Comparison of ENCODE assay signal across 2 cellular contexts in genomic region chr6:104940881-104941693, GRCh38.
TF ChIP-seq lines count a peak whose summit lies in the region.

No MANE protein-coding gene starts in this region.

TF ChIP-seq in PFSK-1, 5 proteins besides CTCF, POLR2A, EP300 and RAD21 (continued from another document):
- peak; percentile 57 to 72; a peak in 3 of 4 replicates for TF ChIP-seq REST (IDR thresholded peaks at IDR 0.05; ENCODE audit: insufficient read depth in 1 of 2, low read depth in 2 of 2, low read length in 2 of 2)
- TF ChIP-seq SIN3A (IDR thresholded peaks at IDR 0.05; ENCODE audit: borderline replicate concordance, insufficient read depth, low read length), result no peak
- TF ChIP-seq POLR2AphosphoS5 (IDR thresholded peaks at IDR 0.05; ENCODE audit: low read depth, low read length), result no peak
- TF ChIP-seq TAF1 (IDR thresholded peaks at IDR 0.05; ENCODE audit: borderline replicate concordance, insufficient read depth, low read length), result no peak

TF ChIP-seq in K562, 482 proteins besides CTCF, POLR2A, EP300 and RAD21 (continued from another document and continues in another):
- TF ChIP-seq MYC (IDR thresholded peaks at IDR 0.05; ENCODE audit: low read depth, low read length), result peak; percentile 43; the same call in 1 of the 2 replicates
- no peak for TF ChIP-seq MYC (CRISPR knock-in tag; IDR thresholded peaks at IDR 0.05; ENCODE audit: borderline replicate concordance, low read depth)
- no peak for TF ChIP-seq FOSL1 (tag; conservative IDR thresholded peaks at IDR 0.05)
- no peak for TF ChIP-seq PHF20 (IDR thresholded peaks at IDR 0.05; ENCODE audit: partially characterized antibody)
- peak; percentile 55 for TF ChIP-seq CXXC5 (CRISPR knock-in tag; IDR thresholded peaks at IDR 0.05)
- no peak for TF ChIP-seq ZNF592 (IDR thresholded peaks at IDR 0.05)
- no peak for TF ChIP-seq ZNF263 (CRISPR knock-in tag; IDR thresholded peaks at IDR 0.05; ENCODE audit: borderline replicate concordance)
- 0 out of 2 replicates have a peak, but pooled peaks have one; percentile 39 for TF ChIP-seq TFAP4 (CRISPR knock-in tag; IDR thresholded peaks at IDR 0.05; ENCODE audit: borderline replicate concordance)
- peak; percentile 29 for TF ChIP-seq TBP (optimal IDR thresholded peaks at IDR 0.05; ENCODE audit: low read depth, low read length)
- 0 out of 2 replicates have a peak, but pooled peaks have one; percentile 31 for TF ChIP-seq ZNF24 (IDR thresholded peaks at IDR 0.05)
- peak; percentile 31 for TF ChIP-seq CTCFL (IDR thresholded peaks at IDR 0.05; ENCODE audit: borderline replicate concordance, insufficient read depth, low read depth, low read length, poor library complexity, severe bottlenecking)
- TF ChIP-seq NR2C2 (CRISPR knock-in tag; IDR thresholded peaks at IDR 0.05), result no peak
- TF ChIP-seq NR2C2 (tag; IDR thresholded peaks at IDR 0.05), result no peak
- no peak for TF ChIP-seq ARID4B (CRISPR knock-in tag; IDR thresholded peaks at IDR 0.05)
- no peak for TF ChIP-seq MLLT1 (IDR thresholded peaks at IDR 0.05)
- TF ChIP-seq NFRKB (IDR thresholded peaks at IDR 0.05; ENCODE audit: low read depth), result no peak
- TF ChIP-seq RCOR1 (IDR thresholded peaks at IDR 0.05; ENCODE audit: borderline replicate concordance in 1 of 2, low read depth in 2 of 2, low read length in 2 of 2), result 0 out of 4 replicates have a peak, but pooled peaks of 1 of the 2 experiments have one; percentile 32
- 0 out of 4 replicates have a peak, but pooled peaks of 1 of the 2 experiments have one; percentile 10 for TF ChIP-seq MAZ (CRISPR knock-in tag; conservative IDR thresholded peaks at IDR 0.05 in 1 of 2, IDR thresholded peaks at IDR 0.05 in 1 of 2)
- TF ChIP-seq POLR3A (IDR thresholded peaks at IDR 0.05; ENCODE audit: borderline replicate concordance, extremely low read depth, insufficient read depth, insufficient read length), result no peak
- TF ChIP-seq PCBP1 (IDR thresholded peaks at IDR 0.05; ENCODE audit: low read depth, low read length, poor library complexity, severe bottlenecking), result peak; percentile 75
- peak; percentile 39; the same call in 1 of the 2 replicates for TF ChIP-seq DEAF1 (CRISPR knock-in tag; IDR thresholded peaks at IDR 0.05)
- peak; percentile 25; the same call in 1 of the 2 replicates for TF ChIP-seq CBX1 (IDR thresholded peaks at IDR 0.05; ENCODE audit: low read depth)
- peak; percentile 49; the same call in 1 of the 2 replicates for TF ChIP-seq RBFOX2 (IDR thresholded peaks at IDR 0.05; ENCODE audit: low read depth, low read length)
- TF ChIP-seq CEBPB (tag; IDR thresholded peaks at IDR 0.05), result no peak
- peak; percentile 60 for TF ChIP-seq VEZF1 (CRISPR knock-in tag; IDR thresholded peaks at IDR 0.05)
- peak; percentile 89 for TF ChIP-seq ZBTB33 (CRISPR knock-in tag; IDR thresholded peaks at IDR 0.05)
- no peak for TF ChIP-seq TEAD2 (tag; IDR thresholded peaks at IDR 0.05)
- TF ChIP-seq PCBP2 (IDR thresholded peaks at IDR 0.05; ENCODE audit: low read depth, low read length, poor library complexity, severe bottlenecking), result no peak
- TF ChIP-seq NR3C1 (CRISPR knock-in tag; IDR thresholded peaks at IDR 0.05), result no peak
- TF ChIP-seq E2F6 (IDR thresholded peaks at IDR 0.05; ENCODE audit: borderline replicate concordance in 1 of 2, extremely low read depth in 1 of 2, insufficient read depth in 1 of 2, insufficient read length in 1 of 2, low read depth in 1 of 2, low read length in 1 of 2, poor library complexity in 1 of 2, severe bottlenecking in 1 of 2), result peak in 1 of 2 experiments; percentile 74
- TF ChIP-seq YY1 (IDR thresholded peaks at IDR 0.05; ENCODE audit: borderline replicate concordance in 1 of 3, control insufficient read depth in 1 of 3, extremely low read depth in 1 of 3, insufficient read depth in 3 of 3, insufficient read length in 1 of 3, insufficient replicate concordance in 2 of 3, low read depth in 1 of 3, low read length in 2 of 3), result peak in 1 of 3 experiments; percentile 59
- TF ChIP-seq CC2D1A (IDR thresholded peaks at IDR 0.05), result 0 out of 2 replicates have a peak, but pooled peaks have one; percentile 22
